In the genomic region with DNA sequence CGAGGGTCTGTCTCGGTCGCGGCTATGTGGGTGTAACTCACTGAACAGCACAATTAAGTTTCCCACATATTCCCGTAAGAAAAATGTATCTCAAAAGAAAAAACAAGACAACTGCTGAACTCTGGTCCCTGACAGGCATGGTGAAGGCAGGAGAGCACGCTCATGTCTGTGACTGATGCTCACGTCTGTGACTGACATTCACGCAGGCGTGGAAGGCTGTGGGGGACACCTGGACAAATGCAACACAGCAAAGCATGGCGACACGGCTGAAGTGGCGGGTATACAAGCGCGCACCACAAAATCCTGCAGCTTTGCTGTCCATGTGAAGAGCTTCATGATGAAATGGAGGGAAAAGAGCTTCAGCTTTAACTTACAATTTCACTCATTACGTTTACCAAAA, we compare ENCODE assay signal across 1 cellular context.
TF ChIP-seq lines count a peak whose summit lies in the region.

No MANE protein-coding gene starts in this region.

TF ChIP-seq in GM12878, 131 proteins besides CTCF, POLR2A, EP300 and RAD21:
- TF ChIP-seq, protein P1, sequence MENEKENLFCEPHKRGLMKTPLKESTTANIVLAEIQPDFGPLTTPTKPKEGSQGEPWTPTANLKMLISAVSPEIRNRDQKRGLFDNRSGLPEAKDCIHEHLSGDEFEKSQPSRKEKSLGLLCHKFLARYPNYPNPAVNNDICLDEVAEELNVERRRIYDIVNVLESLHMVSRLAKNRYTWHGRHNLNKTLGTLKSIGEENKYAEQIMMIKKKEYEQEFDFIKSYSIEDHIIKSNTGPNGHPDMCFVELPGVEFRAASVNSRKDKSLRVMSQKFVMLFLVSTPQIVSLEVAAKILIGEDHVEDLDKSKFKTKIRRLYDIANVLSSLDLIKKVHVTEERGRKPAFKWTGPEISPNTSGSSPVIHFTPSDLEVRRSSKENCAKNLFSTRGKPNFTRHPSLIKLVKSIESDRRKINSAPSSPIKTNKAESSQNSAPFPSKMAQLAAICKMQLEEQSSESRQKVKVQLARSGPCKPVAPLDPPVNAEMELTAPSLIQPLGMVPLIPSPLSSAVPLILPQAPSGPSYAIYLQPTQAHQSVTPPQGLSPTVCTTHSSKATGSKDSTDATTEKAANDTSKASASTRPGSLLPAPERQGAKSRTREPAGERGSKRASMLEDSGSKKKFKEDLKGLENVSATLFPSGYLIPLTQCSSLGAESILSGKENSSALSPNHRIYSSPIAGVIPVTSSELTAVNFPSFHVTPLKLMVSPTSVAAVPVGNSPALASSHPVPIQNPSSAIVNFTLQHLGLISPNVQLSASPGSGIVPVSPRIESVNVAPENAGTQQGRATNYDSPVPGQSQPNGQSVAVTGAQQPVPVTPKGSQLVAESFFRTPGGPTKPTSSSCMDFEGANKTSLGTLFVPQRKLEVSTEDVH (IDR thresholded peaks at IDR 0.05; ENCODE audit: low read depth, partially characterized antibody) = no peak
- TF ChIP-seq SMAD1 (IDR thresholded peaks at IDR 0.05; ENCODE audit: low read depth, partially characterized antibody) (no peak), TAF1 (IDR thresholded peaks at IDR 0.05; ENCODE audit: borderline replicate concordance, low read depth, low read length) (no peak)
